In genomic region chr3:82133070-82133606, GRCh38 we compare ENCODE assay signal across 8 cellular contexts.
DNase-seq lines count a peak whose midpoint lies in the region; ATAC-seq and TF ChIP-seq lines count a peak whose summit lies in the region.

No MANE protein-coding gene starts in this region.

- TF ChIP-seq CTCF in GM23338 (conservative IDR thresholded peaks at IDR 0.05; ENCODE audit: low read depth in 2 of 2) (peak; percentile 82 to 91), KMS-11 (conservative IDR thresholded peaks at IDR 0.05; ENCODE audit: low read depth, low read length) (peak; percentile 69), cardiac fibroblast (IDR thresholded peaks at IDR 0.05; ENCODE audit: low read depth, low read length) (peak; percentile 82), kidney epithelial cell (IDR thresholded peaks at IDR 0.05; ENCODE audit: insufficient read depth, low read length, poor library complexity, severe bottlenecking) (peak; percentile 76)

- H3K4me3 Mint-ChIP-seq in GM23338 (no peak overlapping the region), T-cell (no peak overlapping the region)

- H3K36me3 ChIP-seq in GM23338 (ENCODE audit: insufficient read depth) (no peaks in the 10 kb centered on the region), KMS-11 (ENCODE audit: insufficient read depth) (no peaks in the 10 kb centered on the region), kidney epithelial cell (ENCODE audit: control insufficient read depth, insufficient read depth, low read length) (no peaks in the 10 kb centered on the region)

- H3K27ac ChIP-seq in GM23338 (ENCODE audit: low read depth), result no peak overlapping the region
- no peak overlapping the region for H3K27ac ChIP-seq in KMS-11

- H3K79me2 ChIP-seq in GM23338 (replicated peaks; ENCODE audit: insufficient read depth) (no peaks in the 10 kb centered on the region), KMS-11 (ENCODE audit: insufficient read depth, low read depth) (no peaks in the 10 kb centered on the region)

- POLR2A ChIA-PET in T-cell (lab: Charles Lee), result no interaction called here

- H3K9me2 ChIP-seq in GM23338 (ENCODE audit: insufficient read depth), result no peaks in the 10 kb centered on the region

- H2AFZ ChIP-seq in GM23338, result no peak overlapping the region
- H2AFZ ChIP-seq in KMS-11 (ENCODE audit: low read depth), result no peak overlapping the region

- H3K4me1 Mint-ChIP-seq in GM23338, result peaks cover 10% of the 10 kb centered on the region
- peaks cover 0 to 2% (median 0%) of the 10 kb centered on the region in 3 donors for H3K4me1 Mint-ChIP-seq in T-cell

- H3K4me3 ChIP-seq in GM23338 (no peak overlapping the region), KMS-11 (IDR thresholded peaks at IDR 0.05; ENCODE audit: insufficient read depth, low read depth, low read length) (no peak overlapping the region), cardiac fibroblast (replicated peaks in 1 of 2; ENCODE audit: low read depth in 2 of 2, low read length in 2 of 2) (no peak overlapping the region), kidney epithelial cell (ENCODE audit: low read depth, low read length) (no peak overlapping the region)

- H3F3A ChIP-seq in GM23338 (replicated peaks; ENCODE audit: low read depth), result no peaks in the 10 kb centered on the region

- no peaks in the 10 kb centered on the region for H3K27me3 ChIP-seq in GM23338 (ENCODE audit: insufficient read depth)
- H3K27me3 ChIP-seq in KMS-11 (ENCODE audit: insufficient read depth, low read depth), result no peaks in the 10 kb centered on the region
- H3K27me3 ChIP-seq in kidney epithelial cell (ENCODE audit: control insufficient read depth, insufficient read depth, low read length), result no peaks in the 10 kb centered on the region

- no peaks in the 10 kb centered on the region for H3K9me3 Mint-ChIP-seq in GM23338
- no peaks in the 10 kb centered on the region for H3K9me3 Mint-ChIP-seq in T-cell

- peak; percentile 2 to 6 for DNase-seq in SHP77 (lab: John Stamatoyannopoulos, UW)
- DNase-seq in SHP77 treated with DMSO at 0.1 percent for 48 hours (lab: John Stamatoyannopoulos, UW), result no peak
- peak; percentile 78 for DNase-seq in GM23338 (ENCODE audit: low spot score)
- DNase-seq in T-cell, result peak in 22 of 34 experiments; percentile 1 to 28 (median 15)
- peak; percentile 79 for DNase-seq in cardiac fibroblast (ENCODE audit: low read depth in 2 of 2)
- peak; percentile 12 for DNase-seq in kidney epithelial cell (ENCODE audit: low read depth)
- peak; percentile 12 to 36 for DNase-seq in stimulated activated CD4-positive, alpha-beta T cell treated with anti-CD3 and anti-CD28 coated beads, Interleukin-4, amount 100 ng/mL, for 48 hours (ENCODE audit: low read depth in 2 of 2)

- CTCF ChIA-PET in T-cell (lab: Charles Lee), result interaction anchor here (0.7 to 3.4 kb wide), 3 partner anchors 10 to 466 kb away, joined by 3 to 8 read pairs (median 7); no protein-coding TSS in a partner anchor

- H3K4me1 ChIP-seq in GM23338 (ENCODE audit: insufficient read depth) (peaks cover 11% of the 10 kb centered on the region), KMS-11 (ENCODE audit: low read depth, poor library complexity, severe bottlenecking) (no peaks in the 10 kb centered on the region)

- H3K27ac Mint-ChIP-seq in GM23338 (no peak overlapping the region), T-cell (no peak overlapping the region)

- H3K4me2 ChIP-seq in GM23338 (no peak overlapping the region), KMS-11 (no peak overlapping the region)

- no peaks in the 10 kb centered on the region for H4K20me1 ChIP-seq in GM23338 (replicated peaks; ENCODE audit: insufficient read depth)
- no peaks in the 10 kb centered on the region for H4K20me1 ChIP-seq in KMS-11 (ENCODE audit: insufficient read depth)

- no peaks in the 10 kb centered on the region for H3K36me3 Mint-ChIP-seq in GM23338 (ENCODE audit: low read depth)
- no peaks in the 10 kb centered on the region for H3K36me3 Mint-ChIP-seq in T-cell

- no peak overlapping the region for H3K9ac ChIP-seq in KMS-11

- ATAC-seq in GM23338 (peak; percentile 84), T-cell (replicated peaks in 1 of 4) (peak in 3 of 4 experiments; percentile 45 to 52 (median 47))

- H3K27me3 Mint-ChIP-seq in GM23338 (ENCODE audit: insufficient read depth, low read depth, poor library complexity) (no peaks in the 10 kb centered on the region), T-cell (peaks cover 0 to 6% of the 10 kb centered on the region in 2 donors)

TF ChIP-seq in GM23338, 12 proteins besides CTCF, POLR2A, EP300 and RAD21:
- TF ChIP-seq JUNB (IDR thresholded peaks at IDR 0.05; ENCODE audit: unreplicated experiment), result no peak
- no peak for TF ChIP-seq ZNF114 (CRISPR knock-in tag; IDR thresholded peaks at IDR 0.05)
- TF ChIP-seq EZH2 (IDR thresholded peaks at IDR 0.05; ENCODE audit: low read depth, unreplicated experiment), result no peak
- TF ChIP-seq, protein P1, sequence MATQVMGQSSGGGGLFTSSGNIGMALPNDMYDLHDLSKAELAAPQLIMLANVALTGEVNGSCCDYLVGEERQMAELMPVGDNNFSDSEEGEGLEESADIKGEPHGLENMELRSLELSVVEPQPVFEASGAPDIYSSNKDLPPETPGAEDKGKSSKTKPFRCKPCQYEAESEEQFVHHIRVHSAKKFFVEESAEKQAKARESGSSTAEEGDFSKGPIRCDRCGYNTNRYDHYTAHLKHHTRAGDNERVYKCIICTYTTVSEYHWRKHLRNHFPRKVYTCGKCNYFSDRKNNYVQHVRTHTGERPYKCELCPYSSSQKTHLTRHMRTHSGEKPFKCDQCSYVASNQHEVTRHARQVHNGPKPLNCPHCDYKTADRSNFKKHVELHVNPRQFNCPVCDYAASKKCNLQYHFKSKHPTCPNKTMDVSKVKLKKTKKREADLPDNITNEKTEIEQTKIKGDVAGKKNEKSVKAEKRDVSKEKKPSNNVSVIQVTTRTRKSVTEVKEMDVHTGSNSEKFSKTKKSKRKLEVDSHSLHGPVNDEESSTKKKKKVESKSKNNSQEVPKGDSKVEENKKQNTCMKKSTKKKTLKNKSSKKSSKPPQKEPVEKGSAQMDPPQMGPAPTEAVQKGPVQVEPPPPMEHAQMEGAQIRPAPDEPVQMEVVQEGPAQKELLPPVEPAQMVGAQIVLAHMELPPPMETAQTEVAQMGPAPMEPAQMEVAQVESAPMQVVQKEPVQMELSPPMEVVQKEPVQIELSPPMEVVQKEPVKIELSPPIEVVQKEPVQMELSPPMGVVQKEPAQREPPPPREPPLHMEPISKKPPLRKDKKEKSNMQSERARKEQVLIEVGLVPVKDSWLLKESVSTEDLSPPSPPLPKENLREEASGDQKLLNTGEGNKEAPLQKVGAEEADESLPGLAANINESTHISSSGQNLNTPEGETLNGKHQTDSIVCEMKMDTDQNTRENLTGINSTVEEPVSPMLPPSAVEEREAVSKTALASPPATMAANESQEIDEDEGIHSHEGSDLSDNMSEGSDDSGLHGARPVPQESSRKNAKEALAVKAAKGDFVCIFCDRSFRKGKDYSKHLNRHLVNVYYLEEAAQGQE (IDR thresholded peaks at IDR 0.05; ENCODE audit: unreplicated experiment), result no peak
- TF ChIP-seq CREB1 (CRISPR knock-in tag; IDR thresholded peaks at IDR 0.05; ENCODE audit: low read depth), result no peak
- TF ChIP-seq POLR2AphosphoS5 (IDR thresholded peaks at IDR 0.05; ENCODE audit: low read depth), result no peak
- no peak for TF ChIP-seq ZNF331 (CRISPR knock-in tag; IDR thresholded peaks at IDR 0.05; ENCODE audit: low read depth)
- no peak for TF ChIP-seq NANOG (IDR thresholded peaks at IDR 0.05; ENCODE audit: borderline replicate concordance)
